Comparison of ENCODE assay signal across 24 cellular contexts in the genomic region with DNA sequence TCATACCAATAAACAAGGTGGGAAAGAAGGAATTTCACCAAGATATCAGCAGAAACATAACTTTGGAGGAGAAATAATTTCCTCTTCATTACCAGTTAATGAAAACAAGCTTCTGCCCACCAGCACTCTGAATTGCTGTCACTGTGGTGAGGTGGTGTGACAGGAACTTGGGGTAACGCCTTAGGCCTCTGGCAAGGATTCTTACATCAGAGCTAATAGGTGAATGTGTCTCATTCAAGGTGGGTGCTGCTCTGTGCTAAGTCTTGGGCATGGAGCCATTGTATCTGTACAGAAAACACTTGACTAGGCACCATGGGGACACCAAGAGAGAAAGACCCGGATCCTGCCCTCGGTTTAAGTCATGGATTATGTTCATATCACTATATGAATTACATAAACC. TPM values are rescaled to one million over a fixed set of nuclear protein-coding genes. Genes with fewer than 3 reads are reported as not detected.
"Had no signal": no experiment of that assay in that cellular context is flagged by ENCODE, and none has a peak within 500 bp of the region (broad histone marks: within the 10 kb centered on the region; RNA-seq: fewer than 3 reads in every experiment).

No MANE protein-coding gene starts in this region.

- ATAC-seq: left lobe of liver; sciatic nerve; stimulated activated memory B cell treated with anti-CD40 and anti-IgM and Interleukin-4, amounts not matched to agents 10 μg/mL and 1 μg/mL and 100 μg/mL, for 72 hours; stimulated activated naive CD8-positive, alpha-beta T cell treated with anti-CD3 and anti-CD28 coated beads, Interleukin-15, Interleukin-2, amounts not matched to agents 100 U/mL and 50 U/mL, for 24 hours had no signal

- H3K9me3 ChIP-seq: colonic mucosa, prostate gland, testis, tibial artery had no signal

- H3K4me3 ChIP-seq: colonic mucosa, lung, prostate gland, right atrium auricular region, smooth muscle cell, testis, tibial artery had no signal

- H3K27ac Mint-ChIP-seq: dendritic cell treated with granulocyte-macrophage colony-stimulating factor and Interleukin-4, amounts not matched to agents 40 ng/mL and 50 ng/mL, for 4 days; nephron progenitor cell; stimulated activated memory B cell treated with anti-CD40 and anti-IgM and Interleukin-4, amounts not matched to agents 10 μg/mL and 1 μg/mL and 100 μg/mL, for 72 hours; type B pancreatic cell had no signal

- H3K4me3 Mint-ChIP-seq: dendritic cell treated with granulocyte-macrophage colony-stimulating factor and Interleukin-4, amounts not matched to agents 40 ng/mL and 50 ng/mL, for 4 days; nephron progenitor cell; stimulated activated memory B cell treated with anti-CD40 and anti-IgM and Interleukin-4, amounts not matched to agents 10 μg/mL and 1 μg/mL and 100 μg/mL, for 72 hours; type B pancreatic cell had no signal

- H3K4me2 ChIP-seq: smooth muscle cell had no signal

- H3K4me1 ChIP-seq: colonic mucosa, prostate gland, right atrium auricular region, testis, tibial artery had no signal

- DNase-seq: caudate nucleus; colonic mucosa; effector memory CD4-positive, alpha-beta T cell; kidney; mesendoderm; nephron progenitor cell; nucleus accumbens; stimulated activated CD4-positive, alpha-beta T cell treated with anti-CD3 and anti-CD28 coated beads, Interleukin-12 subunit alpha, Interleukin-12 subunit beta, amount 100 ng/mL, for 4 hours; stimulated activated CD4-positive, alpha-beta T cell treated with anti-CD3 and anti-CD28 coated beads, Interleukin-1b, Interleukin-23, amount 100 ng/mL, for 48 hours; stimulated activated CD4-positive, alpha-beta T cell treated with anti-CD3 and anti-CD28 coated beads, Interleukin-4, amount 100 ng/mL, for 1 hour; stimulated activated naive CD8-positive, alpha-beta T cell treated with anti-CD3 and anti-CD28 coated beads, Interleukin-15, Interleukin-2, amounts not matched to agents 100 U/mL and 50 U/mL, for 24 hours; substantia nigra; testis; tibial artery had no signal

- H3K27ac ChIP-seq: colonic mucosa, prostate gland, right atrium auricular region, testis, tibial artery had no signal

- H3K36me3 Mint-ChIP-seq: type B pancreatic cell had no signal

- H3K36me3 ChIP-seq: colonic mucosa, prostate gland, right atrium auricular region, tibial artery had no signal

- H3K27me3 ChIP-seq: colonic mucosa, right atrium auricular region, testis, tibial artery had no signal

RNA-seq across cellular contexts. Expression of gene LOXL4, which starts 8.3 kb away (rescaled TPM):
- total RNA-seq: frontal cortex had no signal
